In genomic region chr13:61414686-61415664, GRCh38 we compare ENCODE assay signal across 1 cellular context.
A peak's percentile ranks its signal among the peaks of the same experiment; 100 is the strongest.
TF ChIP-seq lines count a peak whose summit lies in the region.

No MANE protein-coding gene starts in this region.

TF ChIP-seq in H1, 55 proteins besides CTCF, POLR2A, EP300 and RAD21 (continued from another document):
- TF ChIP-seq CHD7 (IDR thresholded peaks at IDR 0.05; ENCODE audit: insufficient replicate concordance, low read length) (no peak), PHF8 (conservative IDR thresholded peaks at IDR 0.05; ENCODE audit: low read depth, low read length) (peak; percentile 48; the same call in 1 of the 2 replicates), HDAC2 (IDR thresholded peaks at IDR 0.05; ENCODE audit: borderline replicate concordance in 1 of 2, low read depth in 2 of 2, low read length in 2 of 2) (no peak), RXRA (IDR thresholded peaks at IDR 0.05; ENCODE audit: insufficient read depth, low read depth, low read length) (no peak), SIN3A (conservative IDR thresholded peaks at IDR 0.05 in 1 of 2, IDR thresholded peaks at IDR 0.05 in 1 of 2; ENCODE audit: low read depth in 1 of 2, low read length in 2 of 2) (no peak), TAF7 (optimal IDR thresholded peaks at IDR 0.05; ENCODE audit: borderline replicate concordance, low read depth, low read length) (peak; percentile 52), KDM4A (IDR thresholded peaks at IDR 0.05; ENCODE audit: low read depth, low read length, severe bottlenecking) (peak; percentile 69), SUZ12 (IDR thresholded peaks at IDR 0.05; ENCODE audit: low read length) (no peak), POU5F1 (IDR thresholded peaks at IDR 0.05; ENCODE audit: low read depth, low read length) (no peak), SIRT6 (IDR thresholded peaks at IDR 0.05; ENCODE audit: low read length) (no peak), RBBP5 (IDR thresholded peaks at IDR 0.05; ENCODE audit: borderline replicate concordance, low read depth, low read length) (peak; percentile 96), EGR1 (IDR thresholded peaks at IDR 0.05; ENCODE audit: borderline replicate concordance, low read depth, low read length) (peak; percentile 28; the same call in 1 of the 2 replicates), KDM1A (IDR thresholded peaks at IDR 0.05; ENCODE audit: borderline replicate concordance, low read length) (no peak), TEAD4 (IDR thresholded peaks at IDR 0.05; ENCODE audit: low read depth, low read length) (peak; percentile 85), YY1 (IDR thresholded peaks at IDR 0.05; ENCODE audit: low read depth, low read length) (0 out of 2 replicates have a peak, but pooled peaks have one; percentile 68), EZH2 (IDR thresholded peaks at IDR 0.05; ENCODE audit: low read depth, low read length, severe bottlenecking) (no peak), SP2 (IDR thresholded peaks at IDR 0.05; ENCODE audit: low read length) (no peak), HDAC6 (IDR thresholded peaks at IDR 0.05; ENCODE audit: low read depth, low read length) (no peak), E2F6 (IDR thresholded peaks at IDR 0.05) (no peak; the same call in 1 of the 2 replicates), POLR2AphosphoS5 (IDR thresholded peaks at IDR 0.05; ENCODE audit: low read depth, low read length) (peak; percentile 70; the same call in 1 of the 2 replicates), KDM5A (IDR thresholded peaks at IDR 0.05; ENCODE audit: low read length) (no peak), BRCA1 (IDR thresholded peaks at IDR 0.05; ENCODE audit: low read depth, low read length) (no peak), ASH2L (IDR thresholded peaks at IDR 0.05; ENCODE audit: low read length) (peak; percentile 79)
